Comparison of ENCODE assay signal across 2 cellular contexts in genomic region chr3:171460226-171461086, GRCh38.
A peak's percentile ranks its signal among the peaks of the same experiment; 100 is the strongest.
TF ChIP-seq lines count a peak whose summit lies in the region.

Gene TNIK, minus strand, starts transcription at chr3:171460405. Its CDS starts 342 bp downstream, at chr3:171460063.

TF ChIP-seq in IMR-90, 13 proteins besides CTCF, POLR2A, EP300 and RAD21:
- TF ChIP-seq MAZ (IDR thresholded peaks at IDR 0.05; ENCODE audit: borderline replicate concordance, low read depth, low read length), result peak; percentile 69
- TF ChIP-seq SMC3 (IDR thresholded peaks at IDR 0.05; ENCODE audit: low read depth, low read length), result no peak
- peak; percentile 55; the same call in 1 of the 2 replicates for TF ChIP-seq MXI1 (IDR thresholded peaks at IDR 0.05; ENCODE audit: borderline replicate concordance, low read depth, low read length)

TF ChIP-seq in PFSK-1, 5 proteins besides CTCF, POLR2A, EP300 and RAD21:
- TF ChIP-seq SIN3A (IDR thresholded peaks at IDR 0.05; ENCODE audit: borderline replicate concordance, insufficient read depth, low read length) (peak; percentile 61; the same call in 1 of the 2 replicates), FOXP2 (optimal IDR thresholded peaks at IDR 0.05; ENCODE audit: borderline replicate concordance, extremely low read depth, extremely low read length, insufficient read depth) (no peak), POLR2AphosphoS5 (IDR thresholded peaks at IDR 0.05; ENCODE audit: low read depth, low read length) (no peak), TAF1 (IDR thresholded peaks at IDR 0.05; ENCODE audit: borderline replicate concordance, insufficient read depth, low read length) (peak; percentile 66; the same call in 1 of the 2 replicates), REST (IDR thresholded peaks at IDR 0.05; ENCODE audit: insufficient read depth in 1 of 2, low read depth in 2 of 2, low read length in 2 of 2) (no peak)
